Comparison of ENCODE assay signal across 1 cellular context in genomic region chr2:121588357-121588756, GRCh38.
TF ChIP-seq lines count a peak whose summit lies in the region.

No MANE protein-coding gene starts in this region.

TF ChIP-seq in IMR-90, 13 proteins besides CTCF, POLR2A, EP300 and RAD21:
- TF ChIP-seq FOS (IDR thresholded peaks at IDR 0.05; ENCODE audit: low read depth, low read length) (no peak), NFE2L2 (IDR thresholded peaks at IDR 0.05; ENCODE audit: low read depth, low read length) (no peak), SMC3 (IDR thresholded peaks at IDR 0.05; ENCODE audit: low read depth, low read length) (no peak), MAFK (IDR thresholded peaks at IDR 0.05; ENCODE audit: low read depth, low read length) (no peak), RCOR1 (IDR thresholded peaks at IDR 0.05; ENCODE audit: insufficient replicate concordance, low read length) (no peak), CHD1 (IDR thresholded peaks at IDR 0.05; ENCODE audit: low read depth, low read length) (no peak)
TF ChIP-seq in IMR-90: peak in this region for 0.
